25 cellular contexts compared by ENCODE assay signal in genomic region chr12:45407967-45408743, GRCh38.
A peak's percentile ranks its signal among the peaks of the same experiment; 100 is the strongest.
DNase-seq lines count a peak whose midpoint lies in the region; ATAC-seq, FAIRE-seq and TF ChIP-seq lines count a peak whose summit lies in the region.
"Had no signal": no experiment of that assay in that cellular context is flagged by ENCODE, and none has a peak within 500 bp of the region (broad histone marks: within the 10 kb centered on the region; RNA-seq: fewer than 3 reads in every experiment).

No MANE protein-coding gene starts in this region.

- FAIRE-seq in HepG2 (lab: Jason Lieb, UNC), result no peak
- FAIRE-seq: GM19239, kidney had no signal

- TF ChIP-seq EP300 in HepG2 (IDR thresholded peaks at IDR 0.05; ENCODE audit: low read depth in 2 of 2, low read length in 2 of 2) (no peak), HepG2 (CRISPR knock-in tag; IDR thresholded peaks at IDR 0.05; ENCODE audit: borderline replicate concordance) (no peak)

- H3K9ac ChIP-seq in liver (ENCODE audit: low read depth in 1 of 2, low read length in 2 of 2), result peak overlapping the region in 1 of 2 donors; percentile 9
- no peak overlapping the region for H3K9ac ChIP-seq in HepG2 (ENCODE audit: insufficient read depth, low read depth, low read length)
- H3K9ac ChIP-seq: neural progenitor cell had no signal

- H3K27ac ChIP-seq in liver (ENCODE audit: low read depth in 1 of 2, low read length in 2 of 2), result peak overlapping the region; percentile 72 to 91
- no peak overlapping the region for H3K27ac ChIP-seq in HepG2 (ENCODE audit: extremely low read length, insufficient read depth, low read length)
- peak overlapping the region in 1 of 4 donors; percentile 20 for H3K27ac ChIP-seq in body of pancreas
- H3K27ac ChIP-seq: C4-2B, HL-60, neural progenitor cell had no signal

- H2AFZ ChIP-seq in HepG2 (ENCODE audit: low read length), result no peak overlapping the region
- H2AFZ ChIP-seq: neural progenitor cell had no signal

- H4K20me1 ChIP-seq in HepG2 (ENCODE audit: insufficient read depth, low read length), result no peaks in the 10 kb centered on the region

- H3K27me3 Mint-ChIP-seq in progenitor cell of endocrine pancreas, result no peaks in the 10 kb centered on the region
- H3K27me3 Mint-ChIP-seq: activated CD4-positive, alpha-beta T cell treated with anti-CD3 and anti-CD28 coated beads, Interleukin-2, amount 10 ng/mL, durations not matched to agents 7 days and 5 days; activated naive CD4-positive, alpha-beta T cell treated with anti-CD3 and anti-CD28 coated beads, Interleukin-2, amount 50 U/mL, for 24 hours; central memory CD8-positive, alpha-beta T cell had no signal

- 34% methylated on average over 10 of the region's 10 CpGs for WGBS in liver
- WGBS in HepG2 (ENCODE audit: low lambda C conversion rate), result 97% methylated on average over 10 of the region's 10 CpGs
- WGBS in body of pancreas, 2 donors, result 69 to 72% methylated on average over 9 to 10 of the region's 10 CpGs

- CTCF ChIA-PET in HepG2 (lab: Yijun Ruan, JAX; ENCODE audit: low intra/inter-chr PET ratio, low total read pairs), result no interaction called here

- no peak overlapping the region for H3K4me3 ChIP-seq in liver (ENCODE audit: low read depth in 1 of 3, low read length in 3 of 3)
- H3K4me3 ChIP-seq in HepG2 (replicated peaks in 1 of 3; ENCODE audit: insufficient read depth in 1 of 3, low read depth in 2 of 3, low read length in 3 of 3), result no peak overlapping the region
- H3K4me3 ChIP-seq in body of pancreas, result no peak overlapping the region
- H3K4me3 ChIP-seq: neural progenitor cell had no signal

- TF ChIP-seq RAD21 in liver (IDR thresholded peaks at IDR 0.05) (peak; percentile 16 to 24), HepG2 (CRISPR knock-in tag; IDR thresholded peaks at IDR 0.05) (no peak)

- DNase-seq in HepG2 (ENCODE audit: low spot score) (no peak), progenitor cell of endocrine pancreas (ENCODE audit: low spot score, unreplicated experiment) (no peak), NOMO-1 (lab: John Stamatoyannopoulos, UW; ENCODE audit: unreplicated experiment in 2 of 2) (no peak), GOT3 (lab: John Stamatoyannopoulos, UW) (no peak), body of pancreas (no peak)
- DNase-seq: activated CD4-positive, alpha-beta T cell treated with anti-CD3 and anti-CD28 coated beads, Interleukin-2, amount 10 ng/mL, durations not matched to agents 7 days and 5 days; anterior cingulate cortex; EL; HCEC 1CT; kidney; mammary epithelial cell; NCI-H1105; NCI-H2081; stimulated activated CD8-positive, alpha-beta memory T cell treated with anti-CD3 and anti-CD28 coated beads, Interleukin-4, amount 100 ng/mL, for 48 hours; substantia nigra had no signal

- peaks cover 1 to 28% (median 22%) of the 10 kb centered on the region in 4 donors for H3K36me3 ChIP-seq in liver (ENCODE audit: control insufficient read depth in 4 of 4, insufficient read depth in 3 of 4, low read depth in 1 of 4, low read length in 3 of 4)
- H3K36me3 ChIP-seq in HepG2 (replicated peaks in 1 of 2; ENCODE audit: control insufficient read depth in 1 of 2, insufficient read depth in 2 of 2, low read length in 2 of 2), result peaks cover 18 to 77% of the 10 kb centered on the region in 2 experiments
- peaks cover 0 to 9% of the 10 kb centered on the region in 2 donors for H3K36me3 ChIP-seq in body of pancreas (replicated peaks in 1 of 2; ENCODE audit: insufficient read depth in 1 of 2, low read depth in 2 of 2)

- intact Hi-C loops in HepG2 (cut with micrococcal nuclease; ENCODE audit: unreplicated experiment) (no loop called here), body of pancreas (cut with DNase I) (no loop called here)

- peaks cover 1% of the 10 kb centered on the region for H3K4me1 Mint-ChIP-seq in progenitor cell of endocrine pancreas (ENCODE audit: low read depth)
- H3K4me1 Mint-ChIP-seq: activated naive CD4-positive, alpha-beta T cell treated with anti-CD3 and anti-CD28 coated beads, Interleukin-2, amount 50 U/mL, for 24 hours; neural progenitor cell had no signal

- H3K36me3 Mint-ChIP-seq in progenitor cell of endocrine pancreas (ENCODE audit: insufficient read depth), result peaks cover 21% of the 10 kb centered on the region

- no peaks in the 10 kb centered on the region for H3K27me3 ChIP-seq in liver (ENCODE audit: control insufficient read depth in 4 of 4, insufficient read depth in 4 of 4, low read length in 3 of 4)
- H3K27me3 ChIP-seq in HepG2 (ENCODE audit: control insufficient read depth in 1 of 2, insufficient read depth in 2 of 2, low read length in 2 of 2), result no peaks in the 10 kb centered on the region
- H3K27me3 ChIP-seq in body of pancreas, result no peaks in the 10 kb centered on the region
- H3K27me3 ChIP-seq: neural progenitor cell had no signal

- no peak for ATAC-seq in HepG2
- no peak for ATAC-seq in body of pancreas
- ATAC-seq: Panc1 had no signal

- peaks cover 7 to 29% (median 24%) of the 10 kb centered on the region in 4 donors for H3K4me1 ChIP-seq in liver (ENCODE audit: control insufficient read depth in 4 of 4, insufficient read depth in 4 of 4, low read length in 3 of 4)
- H3K4me1 ChIP-seq in HepG2 (ENCODE audit: insufficient read depth, low read length), result no peaks in the 10 kb centered on the region
- peaks cover 7% of the 10 kb centered on the region for H3K4me1 ChIP-seq in body of pancreas
- H3K4me1 ChIP-seq: neural progenitor cell had no signal

- no peak overlapping the region for H3K4me3 Mint-ChIP-seq in progenitor cell of endocrine pancreas (ENCODE audit: low read depth)
- H3K4me3 Mint-ChIP-seq: activated CD4-positive, alpha-beta T cell treated with anti-CD3 and anti-CD28 coated beads, Interleukin-2, amount 10 ng/mL, durations not matched to agents 7 days and 5 days; activated naive CD4-positive, alpha-beta T cell treated with anti-CD3 and anti-CD28 coated beads, Interleukin-2, amount 50 U/mL, for 24 hours; central memory CD8-positive, alpha-beta T cell; neural progenitor cell; T-helper 1 cell treated with Interleukin-12 subunit alpha and Interleukin-12 subunit beta and Interleukin-4 antibody, amounts not matched to agents 30 μg/mL and 1 μg/mL, for 36 hours had no signal

- no peaks in the 10 kb centered on the region for H3K9me3 Mint-ChIP-seq in progenitor cell of endocrine pancreas (ENCODE audit: low read depth)
- H3K9me3 Mint-ChIP-seq: activated CD4-positive, alpha-beta T cell treated with anti-CD3 and anti-CD28 coated beads, Interleukin-2, amount 10 ng/mL, durations not matched to agents 7 days and 5 days; activated naive CD4-positive, alpha-beta T cell treated with anti-CD3 and anti-CD28 coated beads, Interleukin-2, amount 50 U/mL, for 24 hours; central memory CD8-positive, alpha-beta T cell; neural progenitor cell; T-helper 1 cell treated with Interleukin-12 subunit alpha and Interleukin-12 subunit beta and Interleukin-4 antibody, amounts not matched to agents 30 μg/mL and 1 μg/mL, for 36 hours had no signal

- H3K27ac Mint-ChIP-seq in progenitor cell of endocrine pancreas, result peak overlapping the region; percentile 29
- H3K27ac Mint-ChIP-seq: activated CD4-positive, alpha-beta T cell treated with anti-CD3 and anti-CD28 coated beads, Interleukin-2, amount 10 ng/mL, durations not matched to agents 7 days and 5 days; activated naive CD4-positive, alpha-beta T cell treated with anti-CD3 and anti-CD28 coated beads, Interleukin-2, amount 50 U/mL, for 24 hours; neural progenitor cell; T-helper 1 cell treated with Interleukin-12 subunit alpha and Interleukin-12 subunit beta and Interleukin-4 antibody, amounts not matched to agents 30 μg/mL and 1 μg/mL, for 36 hours had no signal

- in situ Hi-C loops in HepG2 (cut with HindIII; ENCODE audit: extremely low pct_ligation_motif_present, low pct_unique_long_range_greater_than_20kb), result no loop called here

- H3K4me2 ChIP-seq in HepG2 (ENCODE audit: low read depth, low read length), result no peak overlapping the region
- H3K4me2 ChIP-seq: neural progenitor cell had no signal

- POLR2A ChIA-PET in HepG2 (lab: Yijun Ruan, JAX), result no interaction called here

- H3K9me3 ChIP-seq in liver (ENCODE audit: control insufficient read depth in 4 of 4, low read length in 3 of 4) (no peaks in the 10 kb centered on the region), HepG2 (ENCODE audit: low read length) (no peaks in the 10 kb centered on the region), body of pancreas (no peaks in the 10 kb centered on the region)

- TF ChIP-seq POLR2A in HepG2 (IDR thresholded peaks at IDR 0.05; ENCODE audit: insufficient read depth in 1 of 2, low read depth in 2 of 2, low read length in 2 of 2), result no peak
- TF ChIP-seq POLR2A in Raji (IDR thresholded peaks at IDR 0.05; ENCODE audit: insufficient read depth, low read depth, low read length), result peak; percentile 82
- no peak for TF ChIP-seq POLR2A in body of pancreas (IDR thresholded peaks at IDR 0.05)

- no peak for TF ChIP-seq CTCF in liver (IDR thresholded peaks at IDR 0.05; ENCODE audit: low read depth, low read length, missing input control)
- TF ChIP-seq CTCF in HepG2 (CRISPR knock-in tag; IDR thresholded peaks at IDR 0.05), result no peak
- no peak for TF ChIP-seq CTCF in progenitor cell of endocrine pancreas (IDR thresholded peaks at IDR 0.05; ENCODE audit: unreplicated experiment)
- TF ChIP-seq CTCF in body of pancreas (IDR thresholded peaks at IDR 0.05), result no peak

- BruUV-seq in HepG2 (replicated peaks; lab: Mats Ljungman, UMichigan), result no TSS peak

- no peaks in the 10 kb centered on the region for H3K79me2 ChIP-seq in HepG2 (ENCODE audit: insufficient read depth, low read length)

TF ChIP-seq in liver, 16 proteins besides CTCF, POLR2A, EP300 and RAD21 (continues in another document):
- TF ChIP-seq SP1 (IDR thresholded peaks at IDR 0.05) (peak; percentile 22), ATF3 (IDR thresholded peaks at IDR 0.05) (no peak), YY1 (IDR thresholded peaks at IDR 0.05) (no peak)

TF ChIP-seq in HepG2, 621 proteins besides CTCF, POLR2A, EP300 and RAD21 (continues in another document):
- TF ChIP-seq MEF2D (CRISPR knock-in tag; IDR thresholded peaks at IDR 0.05), result no peak
- TF ChIP-seq ZBTB42 (CRISPR knock-in tag; IDR thresholded peaks at IDR 0.05), result no peak
- TF ChIP-seq PHF20 (CRISPR knock-in tag; IDR thresholded peaks at IDR 0.05), result no peak
- no peak for TF ChIP-seq ADNP (CRISPR knock-in tag; IDR thresholded peaks at IDR 0.05)
- TF ChIP-seq, protein P1, sequence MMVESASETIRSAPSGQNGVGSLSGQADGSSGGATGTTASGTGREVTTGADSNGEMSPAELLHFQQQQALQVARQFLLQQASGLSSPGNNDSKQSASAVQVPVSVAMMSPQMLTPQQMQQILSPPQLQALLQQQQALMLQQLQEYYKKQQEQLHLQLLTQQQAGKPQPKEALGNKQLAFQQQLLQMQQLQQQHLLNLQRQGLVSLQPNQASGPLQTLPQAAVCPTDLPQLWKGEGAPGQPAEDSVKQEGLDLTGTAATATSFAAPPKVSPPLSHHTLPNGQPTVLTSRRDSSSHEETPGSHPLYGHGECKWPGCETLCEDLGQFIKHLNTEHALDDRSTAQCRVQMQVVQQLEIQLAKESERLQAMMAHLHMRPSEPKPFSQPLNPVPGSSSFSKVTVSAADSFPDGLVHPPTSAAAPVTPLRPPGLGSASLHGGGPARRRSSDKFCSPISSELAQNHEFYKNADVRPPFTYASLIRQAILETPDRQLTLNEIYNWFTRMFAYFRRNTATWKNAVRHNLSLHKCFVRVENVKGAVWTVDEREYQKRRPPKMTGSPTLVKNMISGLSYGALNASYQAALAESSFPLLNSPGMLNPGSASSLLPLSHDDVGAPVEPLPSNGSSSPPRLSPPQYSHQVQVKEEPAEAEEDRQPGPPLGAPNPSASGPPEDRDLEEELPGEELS (CRISPR knock-in tag; IDR thresholded peaks at IDR 0.05), result no peak
- no peak for TF ChIP-seq ZFP36L2 (CRISPR knock-in tag; IDR thresholded peaks at IDR 0.05)
